8 cellular contexts compared by ENCODE assay signal in genomic region chr3:102673271-102674115, GRCh38.
DNase-seq lines count a peak whose midpoint lies in the region; ATAC-seq and TF ChIP-seq lines count a peak whose summit lies in the region.

No MANE protein-coding gene starts in this region.

- no peaks in the 10 kb centered on the region for H3K9me3 Mint-ChIP-seq in osteocyte (ENCODE audit: unreplicated experiment)

- no peak overlapping the region for H3K27ac ChIP-seq in Peyer's patch
- H3K27ac ChIP-seq in foreskin keratinocyte = no peak overlapping the region

- H3K36me3 Mint-ChIP-seq in osteocyte (ENCODE audit: unreplicated experiment) = no peaks in the 10 kb centered on the region

- peaks cover 2% of the 10 kb centered on the region for H3K4me1 Mint-ChIP-seq in osteocyte (ENCODE audit: unreplicated experiment)

- peak in 4 of 6 experiments; percentile 59 to 70 (median 66) for TF ChIP-seq CTCF in Peyer's patch (IDR thresholded peaks at IDR 0.05)
- TF ChIP-seq CTCF in foreskin keratinocyte (conservative IDR thresholded peaks at IDR 0.05) = peak; percentile 85
- peak; percentile 90 for TF ChIP-seq CTCF in osteocyte (IDR thresholded peaks at IDR 0.05)

- DNase-seq in ELR (ENCODE audit: low read depth) (peak; percentile 64), H4 (ENCODE audit: low spot score) (peak; percentile 51), LHCN-M2 (ENCODE audit: low read depth) (peak; percentile 36), Peyer's patch (peak; percentile 35 to 77 (median 61)), foreskin keratinocyte (peak; percentile 9 to 36), osteocyte (ENCODE audit: extremely low spot score, unreplicated experiment) (no peak), ureter (ENCODE audit: low spot score) (peak; percentile 61)
- peak; percentile 9 to 27 for DNase-seq in activated T-helper 1 cell treated with anti-CD3 and anti-CD28 coated beads, Interleukin-2, amount 50 U/mL, for 16 hours (ENCODE audit: low read depth in 1 of 2, low spot score in 1 of 2)

- peaks cover 70% of the 10 kb centered on the region for H3K27me3 Mint-ChIP-seq in osteocyte (ENCODE audit: unreplicated experiment)

- peak overlapping the region in 1 of 4 donors; percentile 17 for H3K4me3 ChIP-seq in Peyer's patch

- peak overlapping the region; percentile 43 for H3K4me3 Mint-ChIP-seq in osteocyte (ENCODE audit: unreplicated experiment)

- ATAC-seq in foreskin keratinocyte = peak; percentile 71

- H3K4me1 ChIP-seq in Peyer's patch = no peaks in the 10 kb centered on the region
- no peaks in the 10 kb centered on the region for H3K4me1 ChIP-seq in foreskin keratinocyte

- H3K27me3 ChIP-seq in Peyer's patch = no peaks in the 10 kb centered on the region
- peaks cover 23% of the 10 kb centered on the region for H3K27me3 ChIP-seq in foreskin keratinocyte

- H3K27ac Mint-ChIP-seq in osteocyte (ENCODE audit: unreplicated experiment) = no peak overlapping the region

- no peak for TF ChIP-seq POLR2A in Peyer's patch (IDR thresholded peaks at IDR 0.05)

- no peaks in the 10 kb centered on the region for H3K36me3 ChIP-seq in Peyer's patch

- H3K9me3 ChIP-seq in Peyer's patch = no peaks in the 10 kb centered on the region
